ENCODE assay signal across 9 cellular contexts in the genomic region with DNA sequence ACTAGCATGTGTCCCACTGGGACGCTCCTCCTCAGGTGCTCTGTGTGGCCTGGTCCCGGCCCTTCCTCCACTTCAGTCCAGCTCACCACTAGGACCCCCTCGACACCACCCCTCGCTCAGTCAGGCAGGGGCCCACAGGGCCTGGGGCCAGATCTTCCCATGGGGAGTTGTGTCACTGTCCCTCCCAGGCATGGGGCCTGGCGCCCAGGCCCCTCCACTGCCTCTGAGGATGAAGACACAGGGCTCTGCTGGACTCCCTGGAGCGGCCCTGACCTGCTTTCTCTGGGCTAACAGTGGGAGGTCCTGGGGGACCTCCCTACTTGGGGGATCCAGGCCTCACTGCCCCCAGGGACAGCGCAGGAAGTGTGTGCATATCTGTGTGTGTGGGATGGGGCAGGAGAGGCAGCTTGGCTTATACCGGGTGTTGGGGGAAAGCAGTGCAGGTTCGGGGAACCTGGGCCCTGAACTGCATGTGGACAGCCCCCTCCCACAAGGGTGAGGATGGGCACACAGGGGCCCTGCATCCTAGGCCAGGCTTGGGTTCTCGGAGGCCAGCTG. TPM values are rescaled to one million over a fixed set of nuclear protein-coding genes. Genes with fewer than 3 reads are reported as not detected.
A peak's percentile ranks its signal among the peaks of the same experiment; 100 is the strongest.
DNase-seq lines count a peak whose midpoint lies in the region; ATAC-seq and TF ChIP-seq lines count a peak whose summit lies in the region.
"Had no signal": no experiment of that assay in that cellular context is flagged by ENCODE, and none has a peak within 500 bp of the region (broad histone marks: within the 10 kb centered on the region; RNA-seq: fewer than 3 reads in every experiment).

No MANE protein-coding gene starts in this region.

- DNase-seq in activated CD4-positive, alpha-beta T cell treated with anti-CD3 and anti-CD28 coated beads, Interleukin-2, amount 10 ng/mL, durations not matched to agents 7 days and 5 days = no peak
- no peak for DNase-seq in activated CD4-positive, alpha-beta T cell treated with anti-CD3 and anti-CD28 coated beads for 4 hours
- DNase-seq in choroid plexus epithelial cell (ENCODE audit: low read depth) = peak; percentile 44
- DNase-seq in upper lobe of right lung = no peak
- DNase-seq in NCI-H526 treated with DMSO at 0.1 percent for 48 hours (lab: John Stamatoyannopoulos, UW) = no peak
- DNase-seq in putamen (ENCODE audit: low spot score) = no peak
- DNase-seq in stimulated activated CD4-positive, alpha-beta T cell treated with anti-CD3 and anti-CD28 coated beads, Interleukin-2, amount 100 ng/mL, for 48 hours = no peak
- DNase-seq: T-helper 1 cell had no signal

- no peak overlapping the region for H3K4me3 ChIP-seq in choroid plexus epithelial cell (ENCODE audit: low read depth, low read length)
- no peak overlapping the region for H3K4me3 ChIP-seq in muscle layer of duodenum (ENCODE audit: low read depth in 1 of 2, low read length in 2 of 2)
- H3K4me3 ChIP-seq in upper lobe of right lung = no peak overlapping the region

- no peak for ATAC-seq in upper lobe of right lung

- POLR2A ChIA-PET in activated CD4-positive, alpha-beta T cell treated with anti-CD3 and anti-CD28 coated beads, Interleukin-2, amount 10 ng/mL, durations not matched to agents 7 days and 5 days (lab: Charles Lee) = no interaction called here

- no peak for TF ChIP-seq CTCF in choroid plexus epithelial cell (conservative IDR thresholded peaks at IDR 0.05; ENCODE audit: low read depth, low read length)
- no peak for TF ChIP-seq CTCF in upper lobe of right lung (IDR thresholded peaks at IDR 0.05)

- intact Hi-C loops in upper lobe of right lung (cut with DNase I) = loop anchor here (10.0 kb wide), 1 partner anchor 727 kb away; no protein-coding TSS in a partner anchor

- no peaks in the 10 kb centered on the region for H3K27me3 ChIP-seq in muscle layer of duodenum (ENCODE audit: low read depth, low read length)
- H3K27me3 ChIP-seq in upper lobe of right lung = peaks cover 4% of the 10 kb centered on the region

- H3K27ac ChIP-seq in muscle layer of duodenum (ENCODE audit: low read length) (peak overlapping the region; percentile 91), upper lobe of right lung (peak overlapping the region; percentile 89)

- peaks cover 2% of the 10 kb centered on the region for H3K27me3 Mint-ChIP-seq in activated CD4-positive, alpha-beta T cell treated with anti-CD3 and anti-CD28 coated beads, Interleukin-2, amount 10 ng/mL, durations not matched to agents 7 days and 5 days

- H3K36me3 ChIP-seq in muscle layer of duodenum (ENCODE audit: control insufficient read depth in 1 of 2, insufficient read depth in 2 of 2, low read length in 2 of 2) (no peaks in the 10 kb centered on the region), upper lobe of right lung (no peaks in the 10 kb centered on the region)

- peaks cover 12% of the 10 kb centered on the region for H3K4me1 Mint-ChIP-seq in activated CD4-positive, alpha-beta T cell treated with anti-CD3 and anti-CD28 coated beads, Interleukin-2, amount 10 ng/mL, durations not matched to agents 7 days and 5 days

- H3K9me3 ChIP-seq in muscle layer of duodenum (ENCODE audit: control insufficient read depth in 1 of 2, low read length in 2 of 2) (no peaks in the 10 kb centered on the region), upper lobe of right lung (no peaks in the 10 kb centered on the region)

- H3K4me1 ChIP-seq in muscle layer of duodenum (ENCODE audit: control insufficient read depth in 1 of 2, insufficient read depth in 2 of 2, low read length in 2 of 2) (peaks cover 7 to 12% of the 10 kb centered on the region in 2 donors), upper lobe of right lung (peaks cover 50% of the 10 kb centered on the region)

- peak overlapping the region; percentile 60 for H3K27ac Mint-ChIP-seq in activated CD4-positive, alpha-beta T cell treated with anti-CD3 and anti-CD28 coated beads, Interleukin-2, amount 10 ng/mL, durations not matched to agents 7 days and 5 days

- no peaks in the 10 kb centered on the region for H3K9me3 Mint-ChIP-seq in activated CD4-positive, alpha-beta T cell treated with anti-CD3 and anti-CD28 coated beads, Interleukin-2, amount 10 ng/mL, durations not matched to agents 7 days and 5 days

- H3K36me3 Mint-ChIP-seq in activated CD4-positive, alpha-beta T cell treated with anti-CD3 and anti-CD28 coated beads, Interleukin-2, amount 10 ng/mL, durations not matched to agents 7 days and 5 days (ENCODE audit: low read depth) = no peaks in the 10 kb centered on the region

- H3K4me3 Mint-ChIP-seq in activated CD4-positive, alpha-beta T cell treated with anti-CD3 and anti-CD28 coated beads, Interleukin-2, amount 10 ng/mL, durations not matched to agents 7 days and 5 days = no peak overlapping the region

- CTCF ChIA-PET in activated CD4-positive, alpha-beta T cell treated with anti-CD3 and anti-CD28 coated beads, Interleukin-2, amount 10 ng/mL, durations not matched to agents 7 days and 5 days (lab: Charles Lee) = interaction anchor here (0.9 to 1.6 kb wide), 4 partner anchors 9 to 723 kb away, joined by 3 to 4 read pairs (median 3); no protein-coding TSS in a partner anchor

RNA-seq across cellular contexts. Expression of gene KRT80, which starts 43.8 kb away (rescaled TPM):
- total RNA-seq in activated CD4-positive, alpha-beta T cell treated with anti-CD3 and anti-CD28 coated beads, Interleukin-2, amount 10 ng/mL, durations not matched to agents 7 days and 5 days = not detected
- 8.6 TPM for total RNA-seq in upper lobe of right lung
